Comparison of ENCODE assay signal across 1 cellular context in the genomic region with DNA sequence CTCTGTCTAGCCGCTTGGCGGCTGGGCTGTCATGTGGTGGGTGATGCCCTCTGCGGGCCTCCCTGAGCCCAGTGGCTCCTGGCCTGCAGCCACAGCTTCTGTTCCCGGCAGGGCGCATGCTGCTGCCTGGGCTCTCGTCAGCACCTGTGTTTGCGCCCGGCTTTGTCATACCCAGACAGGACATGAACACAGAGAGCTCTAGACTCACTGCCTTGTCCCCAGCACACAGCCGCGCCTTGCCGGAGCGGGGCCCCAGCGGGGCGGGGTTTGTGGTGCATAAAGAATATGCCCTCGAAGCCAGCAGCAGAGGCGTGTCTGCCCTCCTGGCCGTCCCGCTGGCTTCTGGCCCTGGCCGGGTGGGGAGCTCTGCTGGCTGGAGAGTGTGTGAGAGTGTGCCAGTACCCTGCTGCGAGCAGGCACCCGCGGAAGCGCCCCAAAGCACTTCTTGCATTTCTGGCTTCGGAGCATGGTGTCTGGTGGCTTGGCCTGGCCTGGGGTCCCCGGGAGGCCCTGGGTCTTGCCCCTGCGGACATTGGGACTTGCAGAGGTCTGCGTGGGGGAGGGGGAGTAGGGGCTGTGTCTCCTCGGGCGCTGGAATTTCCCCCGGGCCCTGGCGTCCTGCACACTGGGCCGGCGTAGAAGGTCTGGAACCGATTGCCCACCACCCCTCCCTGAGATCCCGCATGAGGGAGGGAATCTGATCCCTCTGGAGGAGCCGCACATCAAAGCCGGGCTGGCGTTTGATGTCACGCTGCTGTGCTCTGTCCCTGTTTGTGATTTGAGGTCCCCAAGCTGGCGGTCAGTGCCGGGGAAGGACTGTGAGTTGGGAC.
TF ChIP-seq lines count a peak whose summit lies in the region.

No MANE protein-coding gene starts in this region.

TF ChIP-seq in H1, 55 proteins besides CTCF, POLR2A, EP300 and RAD21:
- TF ChIP-seq TCF12 (IDR thresholded peaks at IDR 0.05; ENCODE audit: low read depth, low read length), result no peak
- 0 out of 2 replicates have a peak, but pooled peaks have one; percentile 21 for TF ChIP-seq GABPA (IDR thresholded peaks at IDR 0.05; ENCODE audit: borderline replicate concordance, insufficient read depth, low read length)
- 0 out of 2 replicates have a peak, but pooled peaks have one; percentile 20 for TF ChIP-seq TAF1 (IDR thresholded peaks at IDR 0.05; ENCODE audit: low read depth, low read length)
- peak; percentile 11; the same call in 1 of the 2 replicates for TF ChIP-seq RBBP5 (IDR thresholded peaks at IDR 0.05; ENCODE audit: borderline replicate concordance, low read depth, low read length)
